Comparison of ENCODE assay signal across 20 cellular contexts in genomic region chr7:32507416-32507815, GRCh38. TPM values are rescaled to one million over a fixed set of nuclear protein-coding genes. Genes with fewer than 3 reads are reported as not detected.
DNase-seq lines count a peak whose midpoint lies in the region; ATAC-seq and TF ChIP-seq lines count a peak whose summit lies in the region.
"Had no signal": no experiment of that assay in that cellular context is flagged by ENCODE, and none has a peak within 500 bp of the region (broad histone marks: within the 10 kb centered on the region; RNA-seq: fewer than 3 reads in every experiment).

No MANE protein-coding gene starts in this region.

- no peak for DNase-seq in natural killer cell
- DNase-seq in natural killer cell treated with Interleukin-12 subunit alpha and Interleukin-12 subunit beta and Interleukin-15 and Interleukin-18, amount 100 ng/mL, for 72 hours (ENCODE audit: low spot score): no peak
- peak; percentile 69 for DNase-seq in SW480 (ENCODE audit: low spot score)
- DNase-seq in epithelial cell of prostate (ENCODE audit: low read depth, low spot score): no peak
- DNase-seq in NCI-H510A (lab: John Stamatoyannopoulos, UW): no peak
- no peak for DNase-seq in 8988T
- DNase-seq in suprapubic skin (ENCODE audit: low spot score in 2 of 2): no peak
- DNase-seq: anterior cingulate cortex, COR-L47, cortex of kidney, heart right ventricle, islet precursor cell, mesendoderm, NCI-H2029 treated with DMSO at 0.1 percent for 48 hours, NCI-H774 had no signal

- H3K27me3 Mint-ChIP-seq in natural killer cell (ENCODE audit: low read depth in 2 of 2): no peaks in the 10 kb centered on the region
- H3K27me3 Mint-ChIP-seq in natural killer cell treated with Interleukin-12 subunit alpha and Interleukin-12 subunit beta and Interleukin-15 and Interleukin-18, amount 100 ng/mL, for 72 hours: no peaks in the 10 kb centered on the region

- no peaks in the 10 kb centered on the region for H3K9me3 Mint-ChIP-seq in natural killer cell
- no peaks in the 10 kb centered on the region for H3K9me3 Mint-ChIP-seq in natural killer cell treated with Interleukin-12 subunit alpha and Interleukin-12 subunit beta and Interleukin-15 and Interleukin-18, amount 100 ng/mL, for 72 hours
- H3K9me3 Mint-ChIP-seq: activated T-helper 1 cell treated with anti-CD3 and anti-CD28 coated beads, Interleukin-12 subunit alpha, Interleukin-12 subunit beta, Interleukin-2, Interleukin-4 antibody, amounts not matched to agents 30 ng/mL and 10 ng/mL and 1 ng/mL, durations not matched to agents 14 hours and 24 hours and 36 hours had no signal

- H3K36me3 ChIP-seq in suprapubic skin: no peaks in the 10 kb centered on the region
- H3K36me3 ChIP-seq: heart right ventricle, vagina had no signal

- H3K4me3 Mint-ChIP-seq in natural killer cell: no peak overlapping the region
- no peak overlapping the region for H3K4me3 Mint-ChIP-seq in natural killer cell treated with Interleukin-12 subunit alpha and Interleukin-12 subunit beta and Interleukin-15 and Interleukin-18, amount 100 ng/mL, for 72 hours
- H3K4me3 Mint-ChIP-seq: activated T-helper 1 cell treated with anti-CD3 and anti-CD28 coated beads, Interleukin-12 subunit alpha, Interleukin-12 subunit beta, Interleukin-2, Interleukin-4 antibody, amounts not matched to agents 30 ng/mL and 10 ng/mL and 1 ng/mL, durations not matched to agents 14 hours and 24 hours and 36 hours; neural crest cell had no signal

- no peak for TF ChIP-seq CTCF in natural killer cell (IDR thresholded peaks at IDR 0.05)
- TF ChIP-seq CTCF in suprapubic skin (IDR thresholded peaks at IDR 0.05): no peak

- no peaks in the 10 kb centered on the region for H3K36me3 Mint-ChIP-seq in natural killer cell
- no peaks in the 10 kb centered on the region for H3K36me3 Mint-ChIP-seq in natural killer cell treated with Interleukin-12 subunit alpha and Interleukin-12 subunit beta and Interleukin-15 and Interleukin-18, amount 100 ng/mL, for 72 hours

- ATAC-seq in natural killer cell (no peak), GM19397 (IDR thresholded peaks at IDR 0.05; ENCODE audit: unreplicated experiment) (no peak)
- ATAC-seq in natural killer cell treated with Interleukin-12 subunit alpha and Interleukin-12 subunit beta and Interleukin-15 and Interleukin-18, amount 100 ng/mL, for 72 hours: no peak
- ATAC-seq: heart right ventricle, SK-N-SH treated with all-trans-retinoic acid at 6 μM for 48 hours had no signal

- peak overlapping the region; percentile 34 to 46 for H3K27ac Mint-ChIP-seq in natural killer cell
- H3K27ac Mint-ChIP-seq in natural killer cell treated with Interleukin-12 subunit alpha and Interleukin-12 subunit beta and Interleukin-15 and Interleukin-18, amount 100 ng/mL, for 72 hours: peak overlapping the region in 1 of 2 donors; percentile 21
- H3K27ac Mint-ChIP-seq: activated T-helper 1 cell treated with anti-CD3 and anti-CD28 coated beads, Interleukin-12 subunit alpha, Interleukin-12 subunit beta, Interleukin-2, Interleukin-4 antibody, amounts not matched to agents 30 ng/mL and 10 ng/mL and 1 ng/mL, durations not matched to agents 14 hours and 24 hours and 36 hours had no signal

- H3K27ac ChIP-seq in epithelial cell of prostate (peak overlapping the region; percentile 90), suprapubic skin (no peak overlapping the region)
- H3K27ac ChIP-seq: heart right ventricle, vagina had no signal

- TF ChIP-seq POLR2A in suprapubic skin (IDR thresholded peaks at IDR 0.05): no peak

- TF ChIP-seq EP300 in suprapubic skin (IDR thresholded peaks at IDR 0.05): no peak

- peaks cover 4% of the 10 kb centered on the region for H3K4me1 ChIP-seq in suprapubic skin

- intact Hi-C loops in natural killer cell (cut with micrococcal nuclease): no loop called here

- no peak overlapping the region for H3K4me3 ChIP-seq in suprapubic skin
- H3K4me3 ChIP-seq: heart right ventricle, vagina had no signal

- H3K9me3 ChIP-seq in suprapubic skin: no peaks in the 10 kb centered on the region
- H3K9me3 ChIP-seq: heart right ventricle, vagina had no signal

- H3K4me1 Mint-ChIP-seq in natural killer cell: peaks cover 59 to 63% of the 10 kb centered on the region in 2 donors
- peaks cover 42 to 48% of the 10 kb centered on the region in 2 donors for H3K4me1 Mint-ChIP-seq in natural killer cell treated with Interleukin-12 subunit alpha and Interleukin-12 subunit beta and Interleukin-15 and Interleukin-18, amount 100 ng/mL, for 72 hours (ENCODE audit: low read depth in 2 of 2)

- H3K27me3 ChIP-seq in suprapubic skin: no peaks in the 10 kb centered on the region
- H3K27me3 ChIP-seq: heart right ventricle, vagina had no signal

- WGBS in suprapubic skin: 86% methylated on average over 6 of the region's 6 CpGs

RNA-seq across cellular contexts. Expression of gene AVL9, which starts 12.1 kb away (rescaled TPM):
- 10 to 100 TPM; 36.0 to 50.0 (median 43.8) TPM for total RNA-seq in natural killer cell
- total RNA-seq in natural killer cell treated with Interleukin-12 subunit alpha and Interleukin-12 subunit beta and Interleukin-15 and Interleukin-18, amount 100 ng/mL, for 72 hours: 10 to 100 TPM; 41.8 to 49.7 TPM
- total RNA-seq in suprapubic skin: 10 to 100 TPM; 22.5 to 42.2 (median 24.8) TPM

RNA-seq across cellular contexts. Expression of gene LSM5, which starts 17.2 kb away (rescaled TPM):
- total RNA-seq in natural killer cell (10 to 100 TPM; 16.0 to 21.2 (median 21.1) TPM), suprapubic skin (10 to 100 TPM; 13.4 to 18.9 (median 13.9) TPM)
- total RNA-seq in natural killer cell treated with Interleukin-12 subunit alpha and Interleukin-12 subunit beta and Interleukin-15 and Interleukin-18, amount 100 ng/mL, for 72 hours: 100 to 1,000 TPM in 1 of 2 donors, 10 to 100 TPM in 1; 48.6 to 120 TPM
